9 cellular contexts compared by ENCODE assay signal in genomic region chr11:34068098-34068497, GRCh38. TPM values are rescaled to one million over a fixed set of nuclear protein-coding genes. Genes with fewer than 3 reads are reported as not detected.
DNase-seq lines count a peak whose midpoint lies in the region; ATAC-seq and TF ChIP-seq lines count a peak whose summit lies in the region.
"Had no signal": no experiment of that assay in that cellular context is flagged by ENCODE, and none has a peak within 500 bp of the region (broad histone marks: within the 10 kb centered on the region; RNA-seq: fewer than 3 reads in every experiment).

No MANE protein-coding gene starts in this region.

- no peak for DNase-seq in activated CD8-positive, alpha-beta memory T cell treated with anti-CD3 and anti-CD28 coated beads, Interleukin-2, amount 10 ng/mL, durations not matched to agents 7 days and 5 days
- DNase-seq in activated CD8-positive, alpha-beta memory T cell treated with anti-CD3 and anti-CD28 coated beads for 24 hours = no peak
- DNase-seq in RWPE2 (ENCODE audit: low spot score) = no peak
- peak; percentile 78 for DNase-seq in fibroblast of pulmonary artery (ENCODE audit: low read depth)
- peak; percentile 43 for DNase-seq in smooth muscle cell of the brain vasculature (ENCODE audit: low read depth, low spot score)
- DNase-seq in GM03348 (ENCODE audit: low spot score) = no peak
- no peak for DNase-seq in retina

- CTCF ChIA-PET in activated CD8-positive, alpha-beta memory T cell treated with anti-CD3 and anti-CD28 coated beads, Interleukin-2, amount 10 ng/mL, durations not matched to agents 7 days and 5 days (lab: Charles Lee) = interaction anchor here (2.8 kb wide), 1 partner anchor 10 kb away, joined by 12 read pairs; no protein-coding TSS in a partner anchor

- no peaks in the 10 kb centered on the region for H3K9me3 ChIP-seq in RWPE2 (ENCODE audit: severe bottlenecking)
- H3K9me3 ChIP-seq: SJSA1 had no signal

- TF ChIP-seq CTCF in RWPE2 (IDR thresholded peaks at IDR 0.05; ENCODE audit: poor library complexity, severe bottlenecking) (no peak), fibroblast of pulmonary artery (IDR thresholded peaks at IDR 0.05; ENCODE audit: low read length, missing control alignments) (no peak)

- peaks cover 31% of the 10 kb centered on the region for H3K36me3 Mint-ChIP-seq in activated CD8-positive, alpha-beta memory T cell treated with anti-CD3 and anti-CD28 coated beads, Interleukin-2, amount 10 ng/mL, durations not matched to agents 7 days and 5 days

- H3K9me3 Mint-ChIP-seq in activated CD8-positive, alpha-beta memory T cell treated with anti-CD3 and anti-CD28 coated beads, Interleukin-2, amount 10 ng/mL, durations not matched to agents 7 days and 5 days (ENCODE audit: low read depth) = no peaks in the 10 kb centered on the region

- ATAC-seq in activated CD8-positive, alpha-beta memory T cell treated with anti-CD3 and anti-CD28 coated beads, Interleukin-2, amount 10 ng/mL, durations not matched to agents 7 days and 5 days = no peak
- peak; percentile 41; the same call in 2 of the 3 replicates for ATAC-seq in RWPE2 (ENCODE audit: low read depth)
- ATAC-seq in HG03025 (IDR thresholded peaks at IDR 0.05; ENCODE audit: low FRiP score, unreplicated experiment) = no peak

- H3K27ac ChIP-seq in RWPE2 (ENCODE audit: poor library complexity, severe bottlenecking) = no peak overlapping the region
- H3K27ac ChIP-seq: SJSA1 had no signal

- peaks cover 57% of the 10 kb centered on the region for H3K4me1 Mint-ChIP-seq in activated CD8-positive, alpha-beta memory T cell treated with anti-CD3 and anti-CD28 coated beads, Interleukin-2, amount 10 ng/mL, durations not matched to agents 7 days and 5 days

- no peak overlapping the region for H3K4me3 Mint-ChIP-seq in activated CD8-positive, alpha-beta memory T cell treated with anti-CD3 and anti-CD28 coated beads, Interleukin-2, amount 10 ng/mL, durations not matched to agents 7 days and 5 days

- H3K27me3 Mint-ChIP-seq in activated CD8-positive, alpha-beta memory T cell treated with anti-CD3 and anti-CD28 coated beads, Interleukin-2, amount 10 ng/mL, durations not matched to agents 7 days and 5 days = no peaks in the 10 kb centered on the region

- no peaks in the 10 kb centered on the region for H3K27me3 ChIP-seq in RWPE2 (ENCODE audit: insufficient read depth, poor library complexity, severe bottlenecking)
- H3K27me3 ChIP-seq: SJSA1 had no signal

- H3K4me1 ChIP-seq in RWPE2 (ENCODE audit: insufficient read depth, poor library complexity, severe bottlenecking) = peaks cover 6% of the 10 kb centered on the region

- H3K4me3 ChIP-seq in RWPE2 (ENCODE audit: severe bottlenecking) (no peak overlapping the region), fibroblast of pulmonary artery (replicated peaks; ENCODE audit: low read depth, low read length) (no peak overlapping the region)
- H3K4me3 ChIP-seq: SJSA1 had no signal

- H3K27ac Mint-ChIP-seq in activated CD8-positive, alpha-beta memory T cell treated with anti-CD3 and anti-CD28 coated beads, Interleukin-2, amount 10 ng/mL, durations not matched to agents 7 days and 5 days = peak overlapping the region; percentile 14

- H3K36me3 ChIP-seq in RWPE2 (ENCODE audit: low read depth) = peaks cover 76% of the 10 kb centered on the region

RNA-seq across cellular contexts. Expression of gene CAPRIN1, which starts 16.6 kb away (rescaled TPM):
- total RNA-seq in activated CD8-positive, alpha-beta memory T cell treated with anti-CD3 and anti-CD28 coated beads, Interleukin-2, amount 10 ng/mL, durations not matched to agents 7 days and 5 days = 100 to 1,000 TPM; 227 to 267 TPM

RNA-seq across cellular contexts. Expression of gene NAT10, which starts 37.3 kb away (rescaled TPM):
- 10 to 100 TPM; 63.8 to 93.9 TPM for total RNA-seq in activated CD8-positive, alpha-beta memory T cell treated with anti-CD3 and anti-CD28 coated beads, Interleukin-2, amount 10 ng/mL, durations not matched to agents 7 days and 5 days

Comparison
In these comparisons a context has a peak if more than half of its experiments do, and no peak if none do; other contexts are left out.
1. DNase-seq: peak in fibroblast of pulmonary artery (single experiment) and smooth muscle cell of the brain vasculature (single experiment); none in activated CD8-positive, alpha-beta memory T cell treated with anti-CD3 and anti-CD28 coated beads, Interleukin-2, amount 10 ng/mL, durations not matched to agents 7 days and 5 days (single experiment), activated CD8-positive, alpha-beta memory T cell treated with anti-CD3 and anti-CD28 coated beads for 24 hours (single experiment), RWPE2 (single experiment), GM03348 (single experiment) and retina (single experiment).